Comparison of ENCODE assay signal across 18 cellular contexts in the genomic region with DNA sequence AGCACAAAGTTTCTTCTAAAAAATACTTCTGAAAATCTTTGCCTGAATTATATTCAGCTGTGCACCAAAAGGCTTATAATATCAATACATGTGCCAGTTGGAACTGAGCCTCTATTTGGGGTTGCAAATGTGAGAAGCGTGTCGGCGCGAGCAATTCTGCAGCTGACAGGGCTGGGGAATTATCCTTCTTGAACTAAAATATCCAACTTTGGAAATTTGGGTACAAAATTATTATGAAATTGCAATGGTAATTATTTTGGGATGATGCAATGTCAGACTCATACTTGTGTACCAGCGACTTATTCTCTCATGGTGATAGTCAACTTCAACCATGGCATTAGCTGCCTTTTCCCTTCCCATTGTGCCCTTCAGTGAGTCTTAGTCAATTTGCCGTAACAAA.
DNase-seq lines count a peak whose midpoint lies in the region; ATAC-seq and TF ChIP-seq lines count a peak whose summit lies in the region.
"Had no signal": no experiment of that assay in that cellular context is flagged by ENCODE, and none has a peak within 500 bp of the region (broad histone marks: within the 10 kb centered on the region; RNA-seq: fewer than 3 reads in every experiment).

No MANE protein-coding gene starts in this region.

- no peak for TF ChIP-seq CTCF in gastrocnemius medialis (IDR thresholded peaks at IDR 0.05 in 4 of 5, conservative IDR thresholded peaks at IDR 0.05 in 1 of 5)

- H3K27me3 ChIP-seq in GM23248 (replicated peaks; ENCODE audit: insufficient read depth), result no peaks in the 10 kb centered on the region
- H3K27me3 ChIP-seq in adipocyte (replicated peaks; ENCODE audit: control insufficient read depth, insufficient read depth, low read length), result no peaks in the 10 kb centered on the region
- no peaks in the 10 kb centered on the region for H3K27me3 ChIP-seq in gastrocnemius medialis
- H3K27me3 ChIP-seq: SJCRH30 had no signal

- DNase-seq in GM23248 (peak; percentile 15), adipocyte (ENCODE audit: low read depth) (no peak), fibroblast of peridontal ligament (ENCODE audit: extremely low read depth) (peak; percentile 27), gastrocnemius medialis (peak; percentile 53 to 59), DMS79 treated with DMSO at 0.1 percent for 48 hours (lab: John Stamatoyannopoulos, UW) (no peak), NK-92 (lab: John Stamatoyannopoulos, UW; ENCODE audit: unreplicated experiment) (no peak)
- DNase-seq: Caco-2; CD4-positive, CD25-positive, alpha-beta regulatory T cell; DMS153; NCI-H1417 treated with DMSO at 0.1 percent for 48 hours; NCI-H1930; NCI-H69; NK-92 treated with Interleukin-12 subunit alpha and Interleukin-12 subunit beta, amount 100 ng/mL, for 24 hours; RPMI8226; SJCRH30 had no signal

- no peak overlapping the region for H2AFZ ChIP-seq in GM23248

- no peaks in the 10 kb centered on the region for H3K36me3 ChIP-seq in GM23248 (ENCODE audit: low read depth)
- no peaks in the 10 kb centered on the region for H3K36me3 ChIP-seq in adipocyte (ENCODE audit: control insufficient read depth, insufficient read depth, low read length, severe bottlenecking)
- no peaks in the 10 kb centered on the region for H3K36me3 ChIP-seq in gastrocnemius medialis
- H3K36me3 ChIP-seq: HAP-1, SJCRH30 had no signal

- H3K27ac ChIP-seq in GM23248 (no peak overlapping the region), gastrocnemius medialis (peak overlapping the region in 2 of 4 donors; percentile 25 to 35)
- H3K27ac ChIP-seq: SJCRH30 had no signal

- peak; percentile 65 to 78 for ATAC-seq in gastrocnemius medialis
- ATAC-seq in HG03045 (IDR thresholded peaks at IDR 0.05; ENCODE audit: unreplicated experiment), result no peak
- no peak for ATAC-seq in GM18505 (IDR thresholded peaks at IDR 0.05; ENCODE audit: unreplicated experiment)

- no peak overlapping the region for H3K4me2 ChIP-seq in GM23248 (ENCODE audit: unreplicated experiment)

- in situ Hi-C loops in GM23248 (cut with MboI), result no loop called here
- in situ Hi-C loops in gastrocnemius medialis (cut with MboI; ENCODE audit: low sequenced_read_pairs in 4 of 4), result no loop called here

- intact Hi-C loops in gastrocnemius medialis (cut with DNase I; ENCODE audit: low total_unique reads), result no loop called here

- no peaks in the 10 kb centered on the region for H3K79me2 ChIP-seq in GM23248 (ENCODE audit: insufficient read depth)

- H3F3A ChIP-seq in GM23248 (ENCODE audit: insufficient read depth), result no peaks in the 10 kb centered on the region

- H3K4me3 ChIP-seq in GM23248, result no peak overlapping the region
- no peak overlapping the region for H3K4me3 ChIP-seq in adipocyte (ENCODE audit: low read length)
- H3K4me3 ChIP-seq in gastrocnemius medialis, result no peak overlapping the region
- H3K4me3 ChIP-seq: HAP-1, SJCRH30 had no signal

- no peaks in the 10 kb centered on the region for H3K9me3 ChIP-seq in GM23248 (ENCODE audit: low read depth)
- no peaks in the 10 kb centered on the region for H3K9me3 ChIP-seq in adipocyte (ENCODE audit: control insufficient read depth, low read length)
- H3K9me3 ChIP-seq in gastrocnemius medialis, result no peaks in the 10 kb centered on the region
- H3K9me3 ChIP-seq: Caco-2, HAP-1, SJCRH30 had no signal

- no peaks in the 10 kb centered on the region for H3K9me2 ChIP-seq in GM23248 (ENCODE audit: insufficient read depth)

- H3K9ac ChIP-seq in GM23248, result no peak overlapping the region
- H3K9ac ChIP-seq in adipocyte (ENCODE audit: low read length), result peak overlapping the region; percentile 61

- H4K20me1 ChIP-seq in GM23248 (ENCODE audit: insufficient read depth), result no peaks in the 10 kb centered on the region

- H3K4me1 ChIP-seq in GM23248 (ENCODE audit: insufficient read depth) (no peaks in the 10 kb centered on the region), adipocyte (ENCODE audit: control insufficient read depth, insufficient read depth, low read length) (peaks cover 20% of the 10 kb centered on the region), gastrocnemius medialis (no peaks in the 10 kb centered on the region)
- H3K4me1 ChIP-seq: Caco-2, HAP-1, SJCRH30 had no signal

- 44 to 48% methylated on average over 6 of the region's 6 CpGs for WGBS in GM23248 (ENCODE audit: low coverage in 1 of 2, low lambda C conversion rate in 2 of 2, missing lambda C conversion rate in 2 of 2), 2 experiments

- TF ChIP-seq POLR2A in gastrocnemius medialis (IDR thresholded peaks at IDR 0.05) (no peak), GM18505 (IDR thresholded peaks at IDR 0.05; ENCODE audit: borderline replicate concordance, extremely low read depth, insufficient read depth, insufficient read length) (no peak)

Comparison
In these comparisons a context has a peak if more than half of its experiments do, and no peak if none do; other contexts are left out.
1. DNase-seq: peak in GM23248 (single experiment), fibroblast of peridontal ligament (single experiment) and gastrocnemius medialis (2 of 2); none in adipocyte (single experiment), DMS79 treated with DMSO at 0.1 percent for 48 hours (single experiment) and NK-92 (single experiment).
2. ATAC-seq: peak in gastrocnemius medialis (2 of 2); none in HG03045 (single experiment) and GM18505 (single experiment).